Comparison of ENCODE assay signal across 9 cellular contexts in the genomic region with DNA sequence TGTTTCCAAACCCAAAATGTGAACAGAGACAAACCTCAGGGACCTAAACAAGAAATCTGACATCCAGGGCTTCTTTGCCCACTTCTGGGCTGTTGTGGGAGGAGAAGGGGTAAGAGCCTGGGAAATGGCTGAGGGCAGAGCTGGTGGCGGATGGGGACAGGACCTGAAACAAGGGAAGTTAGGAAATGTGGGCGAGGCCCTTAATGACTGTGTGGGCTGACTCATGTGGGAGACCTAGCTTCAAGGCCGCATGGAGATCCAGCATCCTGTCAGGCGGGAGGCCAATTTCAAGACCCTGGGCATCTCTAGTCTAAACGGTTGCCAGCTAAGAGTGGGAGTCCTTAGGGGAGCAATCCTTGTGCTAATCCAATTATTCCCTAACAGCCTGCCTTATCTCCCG. TPM values are rescaled to one million over a fixed set of nuclear protein-coding genes. Genes with fewer than 3 reads are reported as not detected.
DNase-seq lines count a peak whose midpoint lies in the region; ATAC-seq, FAIRE-seq and TF ChIP-seq lines count a peak whose summit lies in the region.
"Had no signal": no experiment of that assay in that cellular context is flagged by ENCODE, and none has a peak within 500 bp of the region (broad histone marks: within the 10 kb centered on the region; RNA-seq: fewer than 3 reads in every experiment).

No MANE protein-coding gene starts in this region.

- TF ChIP-seq CTCF in colonic mucosa (IDR thresholded peaks at IDR 0.05) = no peak

- intact Hi-C loops in colonic mucosa (cut with DNase I) = no loop called here

- no peaks in the 10 kb centered on the region for H3K9me3 ChIP-seq in colonic mucosa
- no peaks in the 10 kb centered on the region for H3K9me3 ChIP-seq in muscle layer of duodenum (ENCODE audit: control insufficient read depth in 1 of 2, low read length in 2 of 2)

- DNase-seq in AG20443 (ENCODE audit: low spot score) (peak; percentile 71), MV-4-11 (lab: John Stamatoyannopoulos, UW) (peak; percentile 90), colonic mucosa (peak; percentile 68), HTR-8/SVneo (ENCODE audit: insufficient read length, low spot score) (no peak), NCI-H345 (lab: John Stamatoyannopoulos, UW) (no peak)
- DNase-seq: activated effector memory CD4-positive, alpha-beta T cell treated with anti-CD3 and anti-CD28 coated beads, Interleukin-2, amount 50 U/mL, for 16 hours had no signal

- no peaks in the 10 kb centered on the region for H3K27me3 ChIP-seq in colonic mucosa
- H3K27me3 ChIP-seq in muscle layer of duodenum (ENCODE audit: low read depth, low read length) = no peaks in the 10 kb centered on the region

- no peaks in the 10 kb centered on the region for H3K36me3 ChIP-seq in colonic mucosa
- no peaks in the 10 kb centered on the region for H3K36me3 ChIP-seq in muscle layer of duodenum (ENCODE audit: control insufficient read depth in 1 of 2, insufficient read depth in 2 of 2, low read length in 2 of 2)

- H3K9ac ChIP-seq in colonic mucosa (ENCODE audit: low read depth in 2 of 2, low read length in 2 of 2) = no peak overlapping the region

- H3K4me1 ChIP-seq in colonic mucosa = peaks cover 18% of the 10 kb centered on the region
- H3K4me1 ChIP-seq in muscle layer of duodenum (ENCODE audit: control insufficient read depth in 1 of 2, insufficient read depth in 2 of 2, low read length in 2 of 2) = peaks cover 0 to 28% of the 10 kb centered on the region in 2 donors

- H3K4me3 ChIP-seq in colonic mucosa (no peak overlapping the region), muscle layer of duodenum (ENCODE audit: low read depth in 1 of 2, low read length in 2 of 2) (no peak overlapping the region)

- ATAC-seq in HG03097 (IDR thresholded peaks at IDR 0.05; ENCODE audit: low FRiP score, unreplicated experiment) = no peak
- ATAC-seq in SK-N-SH treated with all-trans-retinoic acid at 6 μM for 48 hours = no peak

- no peak for FAIRE-seq in HTR-8/SVneo (lab: Jason Lieb, UNC)

- peak overlapping the region; percentile 79 for H3K27ac ChIP-seq in colonic mucosa
- H3K27ac ChIP-seq in muscle layer of duodenum (ENCODE audit: low read length) = peak overlapping the region; percentile 13

TF ChIP-seq in SK-N-SH treated with all-trans-retinoic acid at 6 μM for 48 hours, 23 proteins besides CTCF, POLR2A, EP300 and RAD21:
- no peak for TF ChIP-seq CSDC2 (CRISPR knock-in tag; IDR thresholded peaks at IDR 0.05)
- TF ChIP-seq, protein P1, sequence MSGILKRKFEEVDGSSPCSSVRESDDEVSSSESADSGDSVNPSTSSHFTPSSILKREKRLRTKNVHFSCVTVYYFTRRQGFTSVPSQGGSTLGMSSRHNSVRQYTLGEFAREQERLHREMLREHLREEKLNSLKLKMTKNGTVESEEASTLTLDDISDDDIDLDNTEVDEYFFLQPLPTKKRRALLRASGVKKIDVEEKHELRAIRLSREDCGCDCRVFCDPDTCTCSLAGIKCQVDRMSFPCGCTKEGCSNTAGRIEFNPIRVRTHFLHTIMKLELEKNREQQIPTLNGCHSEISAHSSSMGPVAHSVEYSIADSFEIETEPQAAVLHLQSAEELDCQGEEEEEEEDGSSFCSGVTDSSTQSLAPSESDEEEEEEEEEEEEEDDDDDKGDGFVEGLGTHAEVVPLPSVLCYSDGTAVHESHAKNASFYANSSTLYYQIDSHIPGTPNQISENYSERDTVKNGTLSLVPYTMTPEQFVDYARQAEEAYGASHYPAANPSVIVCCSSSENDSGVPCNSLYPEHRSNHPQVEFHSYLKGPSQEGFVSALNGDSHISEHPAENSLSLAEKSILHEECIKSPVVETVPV (CRISPR knock-in tag; IDR thresholded peaks at IDR 0.05) = no peak
- TF ChIP-seq PPARA (CRISPR knock-in tag; IDR thresholded peaks at IDR 0.05; ENCODE audit: borderline replicate concordance) = no peak
TF ChIP-seq in SK-N-SH treated with all-trans-retinoic acid at 6 μM for 48 hours: peak in this region for 0.

RNA-seq across cellular contexts. Expression of gene OAF, which starts 2.1 kb away (rescaled TPM):
- total RNA-seq in colonic mucosa = 100 to 1,000 TPM; 142 to 152 TPM

RNA-seq across cellular contexts. Expression of gene POU2F3, which starts 31.2 kb away (rescaled TPM):
- total RNA-seq in colonic mucosa = 1 to 10 TPM in 1 of 2 donors, under 1 TPM in 1; 0.77 to 1.5 TPM

Comparison
In these comparisons a context has a peak if more than half of its experiments do, and no peak if none do; other contexts are left out.
1. DNase-seq: peak in AG20443 (single experiment), MV-4-11 (single experiment) and colonic mucosa (single experiment); none in HTR-8/SVneo (single experiment) and NCI-H345 (single experiment).